18 cellular contexts compared by ENCODE assay signal in genomic region chr4:76545161-76545884, GRCh38.
DNase-seq lines count a peak whose midpoint lies in the region; ATAC-seq, FAIRE-seq and TF ChIP-seq lines count a peak whose summit lies in the region.
"Had no signal": no experiment of that assay in that cellular context is flagged by ENCODE, and none has a peak within 500 bp of the region (broad histone marks: within the 10 kb centered on the region; RNA-seq: fewer than 3 reads in every experiment).

No MANE protein-coding gene starts in this region.

- peak; percentile 79; the same call in 1 of the 2 replicates for TF ChIP-seq EP300 in Ishikawa (IDR thresholded peaks at IDR 0.05; ENCODE audit: borderline replicate concordance)

- CTCF ChIA-PET in WTC11 (lab: Charles Lee): interaction anchor here (0.5 kb wide), 1 partner anchor 35 kb away, joined by 3 read pairs; no protein-coding TSS in a partner anchor

- no peak overlapping the region for H3K4me3 ChIP-seq in pancreas
- H3K4me3 ChIP-seq: thoracic aorta had no signal

- TF ChIP-seq RAD21 in Ishikawa (IDR thresholded peaks at IDR 0.05; ENCODE audit: low read depth): no peak

- H3K36me3 ChIP-seq in pancreas: no peaks in the 10 kb centered on the region
- H3K36me3 ChIP-seq: thoracic aorta, WERI-Rb-1 had no signal

- DNase-seq in EL (peak; percentile 25), WTC11 (ENCODE audit: low spot score) (no peak), naive B cell (no peak), activated gamma-delta T cell (lab: John Stamatoyannopoulos, UW) (no peak), pancreas (no peak)
- no peak for DNase-seq in stimulated activated CD4-positive, alpha-beta T cell treated with anti-CD3 and anti-CD28 coated beads, Interleukin-4, amount 100 ng/mL, for 1 hour
- DNase-seq: activated T-cell treated with anti-CD3 and anti-CD28 coated beads, Interleukin-2, amount 50 U/mL, for 48 hours; CD8-positive, alpha-beta memory T cell; central memory CD4-positive, alpha-beta T cell; erythroblast; midbrain; NCI-H2171 treated with DMSO at 0.1 percent for 48 hours; RPMI8226; WERI-Rb-1 had no signal

- no peak overlapping the region for H3K27ac ChIP-seq in pancreas
- H3K27ac ChIP-seq: WERI-Rb-1 had no signal

- H3K27ac Mint-ChIP-seq in WTC11 (peak overlapping the region; percentile 48; the same call in 1 of the 2 replicates), naive B cell (peak overlapping the region in 4 of 6 donors; percentile 17 to 88 (median 70))
- H3K27ac Mint-ChIP-seq: IgD-negative memory B cell had no signal

- 85 to 90% methylated on average over 6 of the region's 6 CpGs for WGBS in pancreas, 2 donors

- POLR2A ChIA-PET in WTC11 (lab: Charles Lee): no interaction called here

- H3K27me3 Mint-ChIP-seq in WTC11 (ENCODE audit: low read depth) (no peaks in the 10 kb centered on the region), naive B cell (peaks cover 0 to 3% (median 0%) of the 10 kb centered on the region in 3 donors)

- no peak overlapping the region for H3K4me3 Mint-ChIP-seq in WTC11
- H3K4me3 Mint-ChIP-seq in naive B cell: peak overlapping the region in 6 of 8 donors; percentile 25 to 77 (median 26)
- H3K4me3 Mint-ChIP-seq: CD8-positive, alpha-beta memory T cell; IgD-negative memory B cell had no signal

- H3K4me1 ChIP-seq in pancreas: peaks cover 0 to 13% (median 0%) of the 10 kb centered on the region in 3 donors

- H3K4me1 Mint-ChIP-seq in WTC11 (peaks cover 39% of the 10 kb centered on the region), naive B cell (peaks cover 14 to 29% (median 25%) of the 10 kb centered on the region in 3 donors)

- H3K9me3 ChIP-seq in pancreas: no peaks in the 10 kb centered on the region
- H3K9me3 ChIP-seq: thoracic aorta had no signal

- ATAC-seq in WTC11 (no peak; the same call in 1 of the 2 replicates), naive B cell (ENCODE audit: low read depth in 2 of 2) (peak; percentile 40 to 61), pancreas (no peak), HG03025 (IDR thresholded peaks at IDR 0.05; ENCODE audit: low FRiP score, unreplicated experiment) (no peak)

- intact Hi-C loops in pancreas (cut with DNase I): no loop called here

- TF ChIP-seq CTCF in WTC11 (IDR thresholded peaks at IDR 0.05): no peak
- TF ChIP-seq CTCF in pancreas (IDR thresholded peaks at IDR 0.05): no peak

- FAIRE-seq in pancreas (lab: Jason Lieb, UNC): no peak

- H3K27me3 ChIP-seq in pancreas: no peaks in the 10 kb centered on the region

- peaks cover 11% of the 10 kb centered on the region; the same call in 1 of the 2 replicates for H3K9me3 Mint-ChIP-seq in WTC11
- peaks cover 0 to 5% (median 2%) of the 10 kb centered on the region in 7 donors for H3K9me3 Mint-ChIP-seq in naive B cell
- H3K9me3 Mint-ChIP-seq: IgD-negative memory B cell had no signal

- H3K36me3 Mint-ChIP-seq in WTC11: no peaks in the 10 kb centered on the region
- H3K36me3 Mint-ChIP-seq in naive B cell: no peaks in the 10 kb centered on the region
- H3K36me3 Mint-ChIP-seq: CD8-positive, alpha-beta memory T cell; IgD-negative memory B cell had no signal

TF ChIP-seq in Ishikawa, 13 proteins besides CTCF, POLR2A, EP300 and RAD21:
- TF ChIP-seq TEAD4 (IDR thresholded peaks at IDR 0.05) (peak; percentile 27; the same call in 1 of the 2 replicates), MAX (IDR thresholded peaks at IDR 0.05) (no peak), YY1 (IDR thresholded peaks at IDR 0.05; ENCODE audit: low read depth) (no peak), USF1 (IDR thresholded peaks at IDR 0.05) (no peak), TCF12 (IDR thresholded peaks at IDR 0.05; ENCODE audit: low read depth) (peak; percentile 69), CEBPB (IDR thresholded peaks at IDR 0.05) (no peak), NFIC (IDR thresholded peaks at IDR 0.05) (peak; percentile 14; the same call in 1 of the 2 replicates), FOXM1 (IDR thresholded peaks at IDR 0.05; ENCODE audit: borderline replicate concordance, low read depth) (peak; percentile 63; the same call in 1 of the 2 replicates)
TF ChIP-seq in Ishikawa: peak in this region for 4.

TF ChIP-seq in WTC11, 78 proteins besides CTCF, POLR2A, EP300 and RAD21:
- TF ChIP-seq NFATC4 (CRISPR knock-in tag; IDR thresholded peaks at IDR 0.05) (no peak), ATF6 (CRISPR knock-in tag; IDR thresholded peaks at IDR 0.05) (no peak), ZNF263 (CRISPR knock-in tag; IDR thresholded peaks at IDR 0.05; ENCODE audit: low read depth) (no peak), ZSCAN18 (CRISPR knock-in tag; IDR thresholded peaks at IDR 0.05) (no peak), E2F1 (CRISPR knock-in tag; IDR thresholded peaks at IDR 0.05) (no peak), IRF2 (CRISPR knock-in tag; IDR thresholded peaks at IDR 0.05; ENCODE audit: borderline replicate concordance, low read depth) (no peak)
TF ChIP-seq in WTC11: peak in this region for 0.

Comparison
In these comparisons a context has a peak if more than half of its experiments do, and no peak if none do; other contexts are left out.
1. ATAC-seq: peak in naive B cell (2 of 2); none in WTC11 (single experiment), pancreas (0 of 4) and HG03025 (single experiment).